In the genomic region with DNA sequence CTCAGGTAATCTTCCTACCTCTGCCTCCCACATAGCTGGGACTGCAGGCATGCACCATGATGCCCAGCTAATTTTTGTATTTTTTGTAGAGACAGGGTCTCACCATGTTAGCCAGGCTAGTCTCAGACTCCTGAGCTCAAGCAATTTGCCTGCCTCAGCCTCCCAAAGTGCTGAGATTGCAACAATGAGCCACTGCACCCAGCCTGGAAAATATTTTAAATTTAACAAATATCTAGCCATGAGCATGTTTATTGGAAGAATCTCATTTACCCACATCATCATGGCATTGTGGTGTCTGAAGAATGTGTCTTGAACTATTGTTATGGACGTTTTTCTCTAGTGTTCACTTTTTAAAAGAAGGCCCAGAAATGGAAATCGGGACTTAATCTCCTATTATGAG, we compare ENCODE assay signal across 8 cellular contexts.
"Had no signal": no experiment of that assay in that cellular context is flagged by ENCODE, and none has a peak within 500 bp of the region (broad histone marks: within the 10 kb centered on the region; RNA-seq: fewer than 3 reads in every experiment).

No MANE protein-coding gene starts in this region.

- FAIRE-seq: G401.6, GM12878, GM12891, GM12892, GM18507, GM19239 had no signal

- H3K4me3 ChIP-seq: GM12878 had no signal

- DNase-seq: GDM1, GF-D8 had no signal

- ATAC-seq: GM12878 had no signal
